ENCODE assay signal across 26 cellular contexts in genomic region chr11:43936081-43936480, GRCh38. TPM values are rescaled to one million over a fixed set of nuclear protein-coding genes. Genes with fewer than 3 reads are reported as not detected.
"Had no signal": no experiment of that assay in that cellular context is flagged by ENCODE, and none has a peak within 500 bp of the region (broad histone marks: within the 10 kb centered on the region; RNA-seq: fewer than 3 reads in every experiment).

No MANE protein-coding gene starts in this region.

- H3K4me1 ChIP-seq: body of pancreas, colonic mucosa, left lung had no signal

- H3K9me3 ChIP-seq: body of pancreas, colonic mucosa, esophagus muscularis mucosa, left lung, mucosa of descending colon had no signal

- H3K36me3 ChIP-seq: colonic mucosa, esophagus muscularis mucosa, left lung had no signal

- H3K4me3 Mint-ChIP-seq: activated CD8-positive, alpha-beta T cell treated with anti-CD3 and anti-CD28 coated beads, Interleukin-2, amount 10 ng/mL, durations not matched to agents 7 days and 5 days; activated naive CD8-positive, alpha-beta T cell; stimulated activated naive CD8-positive, alpha-beta T cell treated with anti-CD3 and anti-CD28 coated beads, Interleukin-15, Interleukin-2, amounts not matched to agents 100 ng/mL and 50 ng/mL, for 24 hours; T-helper 2 cell treated with Interferon-gamma antibody and Interleukin-4, amounts not matched to agents 5 μg/mL and 100 μg/mL, for 36 hours; type B pancreatic cell had no signal

- ATAC-seq: activated CD8-positive, alpha-beta T cell treated with anti-CD3 and anti-CD28 coated beads, Interleukin-2, amount 10 ng/mL, durations not matched to agents 7 days and 5 days; body of pancreas; left lung; mucosa of descending colon; naive thymus-derived CD8-positive, alpha-beta T cell had no signal

- DNase-seq: activated CD4-positive, alpha-beta T cell treated with anti-CD3 and anti-CD28 coated beads for 48 hours; activated CD8-positive, alpha-beta memory T cell treated with anti-CD3 and anti-CD28 coated beads, Interleukin-2, amount 50 U/mL, for 4 hours; activated CD8-positive, alpha-beta T cell treated with anti-CD3 and anti-CD28 coated beads, Interleukin-2, amount 10 ng/mL, durations not matched to agents 7 days and 5 days; activated effector memory CD4-positive, alpha-beta T cell treated with anti-CD3 and anti-CD28 coated beads, Interleukin-2, amount 50 U/mL, for 16 hours; activated T-cell treated with anti-CD3 and anti-CD28 coated beads, Interleukin-2, amount 50 U/mL, for 48 hours; amniotic stem cell; body of pancreas; central memory CD4-positive, alpha-beta T cell; colonic mucosa; hypothalamus; kidney; left lung; mucosa of descending colon; naive thymus-derived CD8-positive, alpha-beta T cell; right cardiac atrium; small intestine; stimulated activated CD4-positive, alpha-beta T cell treated with anti-CD3 and anti-CD28 coated beads, Interleukin-4, amount 100 ng/mL, for 24 hours; stimulated activated CD8-positive, alpha-beta memory T cell treated with anti-CD3 and anti-CD28 coated beads, Interleukin-4, amount 100 ng/mL, for 48 hours; SW 1271 had no signal

- H3K36me3 Mint-ChIP-seq: activated naive CD8-positive, alpha-beta T cell; naive thymus-derived CD8-positive, alpha-beta T cell; type B pancreatic cell had no signal

- H3K27me3 ChIP-seq: body of pancreas, esophagus muscularis mucosa had no signal

- H3K9me3 Mint-ChIP-seq: stimulated activated naive CD8-positive, alpha-beta T cell treated with anti-CD3 and anti-CD28 coated beads, Interleukin-15, Interleukin-2, amounts not matched to agents 100 ng/mL and 50 ng/mL, for 24 hours; T-helper 2 cell treated with Interferon-gamma antibody and Interleukin-4, amounts not matched to agents 5 μg/mL and 100 μg/mL, for 36 hours; type B pancreatic cell had no signal

- H3K27ac Mint-ChIP-seq: activated CD8-positive, alpha-beta T cell treated with anti-CD3 and anti-CD28 coated beads, Interleukin-2, amount 10 ng/mL, durations not matched to agents 7 days and 5 days; activated naive CD8-positive, alpha-beta T cell; naive thymus-derived CD8-positive, alpha-beta T cell; progenitor cell of endocrine pancreas; stimulated activated naive CD8-positive, alpha-beta T cell treated with anti-CD3 and anti-CD28 coated beads, Interleukin-15, Interleukin-2, amounts not matched to agents 100 ng/mL and 50 ng/mL, for 24 hours; T-helper 2 cell treated with Interferon-gamma antibody and Interleukin-4, amounts not matched to agents 5 μg/mL and 100 μg/mL, for 36 hours; type B pancreatic cell had no signal

- H3K27ac ChIP-seq: body of pancreas, colonic mucosa, esophagus muscularis mucosa, left lung had no signal

- FAIRE-seq: endometrium, kidney, small intestine had no signal

- H3K4me3 ChIP-seq: body of pancreas, colonic mucosa, esophagus muscularis mucosa, left lung, mucosa of descending colon had no signal

RNA-seq across cellular contexts. Expression of gene C11orf96, which starts 6.4 kb away (rescaled TPM):
- total RNA-seq: naive thymus-derived CD8-positive, alpha-beta T cell had no signal
- polyA plus RNA-seq: naive thymus-derived CD8-positive, alpha-beta T cell had no signal
